In the genomic region with DNA sequence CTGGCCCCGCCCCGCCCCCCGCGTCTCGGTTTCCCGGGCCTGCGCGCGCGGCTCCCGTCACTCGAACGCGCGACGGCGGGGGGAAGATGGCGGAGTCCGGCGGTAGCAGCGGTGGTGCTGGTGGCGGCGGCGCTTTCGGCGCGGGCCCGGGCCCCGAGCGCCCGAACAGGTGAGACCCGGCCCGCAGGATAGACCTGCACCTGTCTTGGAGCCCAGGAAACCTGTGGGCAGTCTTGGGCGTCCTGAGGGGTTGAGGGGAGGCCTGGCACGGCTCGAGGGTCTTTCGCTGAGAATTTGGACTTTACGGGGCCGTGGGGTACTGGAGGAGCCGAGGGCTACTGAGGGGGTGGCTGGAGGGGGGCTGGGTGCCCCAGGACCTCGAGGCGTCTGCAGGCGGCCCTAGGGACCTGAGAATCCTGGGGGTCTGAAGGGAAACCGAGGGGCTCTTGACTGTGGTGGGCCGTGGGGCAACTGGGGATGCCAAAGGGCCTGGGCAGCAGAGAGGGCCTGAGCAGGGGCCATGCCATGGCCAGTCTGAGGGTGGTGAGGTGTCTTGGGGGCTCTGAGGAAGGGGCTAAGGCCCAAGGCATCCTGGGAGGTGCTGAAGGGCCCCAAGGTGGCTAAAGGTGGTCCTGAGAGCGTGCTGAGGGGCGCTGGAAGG, we compare ENCODE assay signal across 1 cellular context.
TF ChIP-seq lines count a peak whose summit lies in the region.

TSS of gene KLHL26 (plus strand) at position 60 of the 661 bp plus-strand sequence. CDS start at position 87, 27 bp downstream.

TF ChIP-seq in HepG2, 621 proteins besides CTCF, POLR2A, EP300 and RAD21 (continued from another document):
- TF ChIP-seq, protein P1, sequence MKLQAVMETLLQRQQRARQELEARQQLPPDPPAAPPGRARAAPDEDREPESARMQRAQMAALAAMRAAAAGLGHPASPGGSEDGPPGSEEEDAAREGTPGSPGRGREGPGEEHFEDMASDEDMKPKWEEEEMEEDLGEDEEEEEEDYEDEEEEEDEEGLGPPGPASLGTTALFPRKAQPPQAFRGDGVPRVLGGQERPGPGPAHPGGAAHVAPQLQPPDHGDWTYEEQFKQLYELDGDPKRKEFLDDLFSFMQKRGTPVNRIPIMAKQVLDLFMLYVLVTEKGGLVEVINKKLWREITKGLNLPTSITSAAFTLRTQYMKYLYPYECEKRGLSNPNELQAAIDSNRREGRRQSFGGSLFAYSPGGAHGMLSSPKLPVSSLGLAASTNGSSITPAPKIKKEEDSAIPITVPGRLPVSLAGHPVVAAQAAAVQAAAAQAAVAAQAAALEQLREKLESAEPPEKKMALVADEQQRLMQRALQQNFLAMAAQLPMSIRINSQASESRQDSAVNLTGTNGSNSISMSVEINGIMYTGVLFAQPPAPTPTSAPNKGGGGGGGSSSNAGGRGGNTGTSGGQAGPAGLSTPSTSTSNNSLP (IDR thresholded peaks at IDR 0.05; ENCODE audit: low read depth, low read length) = no peak
- TF ChIP-seq ZNF335 (CRISPR knock-in tag; IDR thresholded peaks at IDR 0.05) (no peak), ZNF616 (CRISPR knock-in tag; IDR thresholded peaks at IDR 0.05; ENCODE audit: low read depth) (no peak), ZNF446 (CRISPR knock-in tag; IDR thresholded peaks at IDR 0.05) (0 out of 2 replicates have a peak, but pooled peaks have one; percentile 40), ZNF430 (CRISPR knock-in tag; IDR thresholded peaks at IDR 0.05) (peak; percentile 56; the same call in 1 of the 2 replicates), ZNF331 (CRISPR knock-in tag; IDR thresholded peaks at IDR 0.05) (0 out of 2 replicates have a peak, but pooled peaks have one; percentile 20), ZNF510 (CRISPR knock-in tag; IDR thresholded peaks at IDR 0.05; ENCODE audit: low read depth) (no peak), YY1 (IDR thresholded peaks at IDR 0.05; ENCODE audit: insufficient read depth, insufficient replicate concordance, low read depth, low read length) (peak; percentile 92), GATAD1 (CRISPR knock-in tag; IDR thresholded peaks at IDR 0.05) (peak; percentile 70; the same call in 1 of the 2 replicates), ZNF644 (CRISPR knock-in tag; IDR thresholded peaks at IDR 0.05; ENCODE audit: low read depth) (no peak), GABPB1 (CRISPR knock-in tag; IDR thresholded peaks at IDR 0.05) (peak; percentile 49; the same call in 1 of the 2 replicates), RXRB (CRISPR knock-in tag; IDR thresholded peaks at IDR 0.05; ENCODE audit: borderline replicate concordance) (no peak), HBP1 (CRISPR knock-in tag; IDR thresholded peaks at IDR 0.05; ENCODE audit: low read depth) (0 out of 2 replicates have a peak, but pooled peaks have one; percentile 51), SRSF4 (IDR thresholded peaks at IDR 0.05; ENCODE audit: low read depth, low read length, poor library complexity, severe bottlenecking) (no peak), SAP130 (CRISPR knock-in tag; IDR thresholded peaks at IDR 0.05; ENCODE audit: low read depth) (peak; percentile 56; the same call in 1 of the 2 replicates), MAZ (IDR thresholded peaks at IDR 0.05; ENCODE audit: borderline replicate concordance, low read depth, low read length) (no peak), MAZ (CRISPR knock-in tag; IDR thresholded peaks at IDR 0.05; ENCODE audit: low read depth) (peak; percentile 34; the same call in 1 of the 2 replicates), ZNF672 (CRISPR knock-in tag; IDR thresholded peaks at IDR 0.05) (no peak), ASH2L (IDR thresholded peaks at IDR 0.05; ENCODE audit: insufficient read length, low read depth, low read length) (peak; percentile 55), NR2F2 (IDR thresholded peaks at IDR 0.05; ENCODE audit: borderline replicate concordance, low read depth) (no peak)
- TF ChIP-seq, protein P2, sequence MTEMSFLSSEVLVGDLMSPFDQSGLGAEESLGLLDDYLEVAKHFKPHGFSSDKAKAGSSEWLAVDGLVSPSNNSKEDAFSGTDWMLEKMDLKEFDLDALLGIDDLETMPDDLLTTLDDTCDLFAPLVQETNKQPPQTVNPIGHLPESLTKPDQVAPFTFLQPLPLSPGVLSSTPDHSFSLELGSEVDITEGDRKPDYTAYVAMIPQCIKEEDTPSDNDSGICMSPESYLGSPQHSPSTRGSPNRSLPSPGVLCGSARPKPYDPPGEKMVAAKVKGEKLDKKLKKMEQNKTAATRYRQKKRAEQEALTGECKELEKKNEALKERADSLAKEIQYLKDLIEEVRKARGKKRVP (CRISPR knock-in tag; IDR thresholded peaks at IDR 0.05) = no peak
